11 cellular contexts compared by ENCODE assay signal in genomic region chr21:41947596-41948403, GRCh38. TPM values are rescaled to one million over a fixed set of nuclear protein-coding genes. Genes with fewer than 3 reads are reported as not detected.
DNase-seq lines count a peak whose midpoint lies in the region; ATAC-seq, FAIRE-seq and TF ChIP-seq lines count a peak whose summit lies in the region.
"Had no signal": no experiment of that assay in that cellular context is flagged by ENCODE, and none has a peak within 500 bp of the region (broad histone marks: within the 10 kb centered on the region; RNA-seq: fewer than 3 reads in every experiment).

No MANE protein-coding gene starts in this region.

- H3K9ac ChIP-seq in GM12878 (ENCODE audit: control insufficient read depth, insufficient read depth, low read length) (no peak overlapping the region), skeletal muscle satellite cell (ENCODE audit: low read depth, low read length) (peak overlapping the region; percentile 39)

- H3K36me3 ChIP-seq in GM12878 (ENCODE audit: control insufficient read depth in 2 of 2, insufficient read depth in 2 of 2, low read length in 1 of 2), result no peaks in the 10 kb centered on the region
- no peaks in the 10 kb centered on the region for H3K36me3 ChIP-seq in right atrium auricular region
- H3K36me3 ChIP-seq in skeletal muscle satellite cell (ENCODE audit: insufficient read depth, low read length), result peaks cover 5% of the 10 kb centered on the region
- peaks cover 0 to 3% (median 0%) of the 10 kb centered on the region in 4 donors for H3K36me3 ChIP-seq in esophagus muscularis mucosa
- H3K36me3 ChIP-seq: upper lobe of left lung had no signal

- no peak overlapping the region for H3K4me3 ChIP-seq in GM12878
- H3K4me3 ChIP-seq in right atrium auricular region, result no peak overlapping the region
- peak overlapping the region; percentile 2 for H3K4me3 ChIP-seq in skeletal muscle satellite cell (ENCODE audit: low read length)
- no peak overlapping the region for H3K4me3 ChIP-seq in esophagus muscularis mucosa
- H3K4me3 ChIP-seq: upper lobe of left lung had no signal

- H2AFZ ChIP-seq in GM12878 (ENCODE audit: control insufficient read depth, low read depth, low read length), result no peak overlapping the region

- 87% methylated on average over 14 of the region's 14 CpGs for WGBS in GM12878 (ENCODE audit: insufficient coverage, insufficient replicate concordance, low lambda C conversion rate, missing lambda C conversion rate)
- 70% methylated on average over 14 of the region's 14 CpGs for WGBS in esophagus muscularis mucosa

- DNase-seq in GM04504 (ENCODE audit: low read depth), result peak; percentile 38
- DNase-seq in GM12878 (ENCODE audit: low read depth, low spot score), result no peak
- DNase-seq in right atrium auricular region (ENCODE audit: low spot score), result no peak
- no peak for DNase-seq in esophagus muscularis mucosa (ENCODE audit: extremely low spot score)
- no peak for DNase-seq in T-helper 2 cell
- DNase-seq in activated naive CD4-positive, alpha-beta T cell treated with anti-CD3 and anti-CD28 coated beads, Interleukin-2, amount 50 U/mL, for 16 hours, result no peak
- DNase-seq: activated T-cell treated with anti-CD3 and anti-CD28 coated beads for 4 hours; stimulated activated CD4-positive, alpha-beta T cell treated with anti-CD3 and anti-CD28 coated beads, Interleukin-4, amount 100 ng/mL, for 1 hour had no signal

- no peak for TF ChIP-seq EP300 in GM12878 (IDR thresholded peaks at IDR 0.05; ENCODE audit: borderline replicate concordance in 1 of 2, control insufficient read depth in 1 of 2, low read depth in 2 of 2, low read length in 2 of 2)
- TF ChIP-seq EP300 in esophagus muscularis mucosa (IDR thresholded peaks at IDR 0.05), result no peak

- H4K20me1 ChIP-seq in GM12878 (ENCODE audit: control insufficient read depth, insufficient read depth), result no peaks in the 10 kb centered on the region

- no TSS peak for BruUV-seq in GM12878 (replicated peaks; lab: Mats Ljungman, UMichigan)

- intact Hi-C loops in GM12878 (cut with micrococcal nuclease; ENCODE audit: unreplicated experiment) (no loop called here), esophagus muscularis mucosa (cut with DNase I) (loop anchor here (2.0 kb wide), 1 partner anchor 61 kb away; no protein-coding TSS in a partner anchor)

- H3K79me2 ChIP-seq in GM12878 (ENCODE audit: control insufficient read depth, insufficient read depth, low read length), result peaks cover 49% of the 10 kb centered on the region

- ATAC-seq in GM12878 (no peak), GM18867 (IDR thresholded peaks at IDR 0.05; ENCODE audit: unreplicated experiment) (no peak)

- H3K4me2 ChIP-seq in GM12878 (ENCODE audit: control insufficient read depth, insufficient read depth) (0 out of 2 replicates have a peak overlapping the region, but pooled peaks have one; percentile 33), skeletal muscle satellite cell (ENCODE audit: low read length) (peak overlapping the region; percentile 57)

- TF ChIP-seq RAD21 in GM12878 (IDR thresholded peaks at IDR 0.05; ENCODE audit: insufficient read depth, low read depth, low read length), result no peak

- no peaks in the 10 kb centered on the region for H3K27me3 ChIP-seq in GM12878 (replicated peaks in 1 of 2; ENCODE audit: control insufficient read depth in 2 of 2, insufficient read depth in 2 of 2, low read length in 1 of 2)
- no peaks in the 10 kb centered on the region for H3K27me3 ChIP-seq in right atrium auricular region
- H3K27me3 ChIP-seq in skeletal muscle satellite cell (ENCODE audit: control insufficient read depth, insufficient read depth, low read length), result no peaks in the 10 kb centered on the region
- no peaks in the 10 kb centered on the region for H3K27me3 ChIP-seq in esophagus muscularis mucosa
- H3K27me3 ChIP-seq: upper lobe of left lung had no signal

- H3K4me1 ChIP-seq in GM12878 (ENCODE audit: control insufficient read depth, insufficient read depth, low read length) (peaks cover 8% of the 10 kb centered on the region), right atrium auricular region (peaks cover 0 to 37% of the 10 kb centered on the region in 2 donors), skeletal muscle satellite cell (ENCODE audit: control insufficient read depth, insufficient read depth, low read length) (peaks cover 29% of the 10 kb centered on the region), esophagus muscularis mucosa (peaks cover 21 to 54% (median 45%) of the 10 kb centered on the region in 4 donors)

- in situ Hi-C loops in GM12878 (cut with MboI), result no loop called here

- SMC1A ChIA-PET in GM12878 (lab: Charles Lee; ENCODE audit: uncharacterized antibody, unreplicated experiment), result interaction anchor here (0.9 kb wide), 1 partner anchor 21 kb away, joined by 3 read pairs; no protein-coding TSS in a partner anchor

- H3K9me3 ChIP-seq in GM12878 (replicated peaks; ENCODE audit: control insufficient read depth, insufficient read depth, low read length) (no peaks in the 10 kb centered on the region), right atrium auricular region (no peaks in the 10 kb centered on the region), skeletal muscle satellite cell (replicated peaks; ENCODE audit: low read length) (no peaks in the 10 kb centered on the region), esophagus muscularis mucosa (no peaks in the 10 kb centered on the region)
- H3K9me3 ChIP-seq: upper lobe of left lung had no signal

- CTCF ChIA-PET in GM12878 (lab: Yijun Ruan, JAX), result no interaction called here

- H3K27ac ChIP-seq in GM12878 (ENCODE audit: control insufficient read depth, insufficient read depth) (no peak overlapping the region), right atrium auricular region (peak overlapping the region; percentile 19 to 42), esophagus muscularis mucosa (replicated peaks in 1 of 4) (peak overlapping the region in 2 of 4 donors; percentile 50 to 55)

- FAIRE-seq in GM12878 (lab: Jason Lieb, UNC), result no peak

- RAD21 ChIA-PET in GM12878 (lab: Charles Lee; ENCODE audit: unreplicated experiment), result interaction anchor here (0.9 to 1.0 kb wide), 2 partner anchors 24 to 170 kb away, joined by 3 to 5 read pairs; no protein-coding TSS in a partner anchor

- POLR2A ChIA-PET in GM12878 (lab: Charles Lee), result interaction anchor here (0.7 kb wide), 1 partner anchor 88 kb away, joined by 3 read pairs; no protein-coding TSS in a partner anchor

- TF ChIP-seq POLR2A in GM12878 (IDR thresholded peaks at IDR 0.05; ENCODE audit: low read depth, low read length) (no peak), esophagus muscularis mucosa (IDR thresholded peaks at IDR 0.05; ENCODE audit: low read depth) (no peak)

- TF ChIP-seq CTCF in GM12878 (IDR thresholded peaks at IDR 0.05 in 2 of 3, conservative IDR thresholded peaks at IDR 0.05 in 1 of 3; ENCODE audit: control insufficient read depth in 2 of 3, extremely low read depth in 1 of 3, insufficient read depth in 1 of 3, low read depth in 3 of 3, low read length in 3 of 3) (no peak), right atrium auricular region (IDR thresholded peaks at IDR 0.05) (no peak), esophagus muscularis mucosa (IDR thresholded peaks at IDR 0.05) (no peak)

TF ChIP-seq in GM12878, 131 proteins besides CTCF, POLR2A, EP300 and RAD21 (continues in another document):
- TF ChIP-seq SMARCA5 (IDR thresholded peaks at IDR 0.05) (no peak), ZNF622 (IDR thresholded peaks at IDR 0.05) (no peak), ZBTB11 (CRISPR knock-in tag; IDR thresholded peaks at IDR 0.05) (no peak), ZNF384 (IDR thresholded peaks at IDR 0.05; ENCODE audit: borderline replicate concordance, low read depth, low read length) (no peak)

RNA-seq across cellular contexts. Expression of gene C2CD2, which starts 6.0 kb away (rescaled TPM):
- 193 and 225 TPM in 2 replicates for total RNA-seq in GM12878 (2013; cell fraction: nucleolus; rRNA removed)
- total RNA-seq in GM12878 (2014; rRNA removed) (13.0 and 13.7 TPM in 2 replicates), GM12878 (2014; rRNA removed; fragmentation: Illumina TruSeq; extraction: Trizol) (8.3 and 10.9 TPM in 2 replicates), GM12878 (2021) (11.2 and 11.6 TPM in 2 replicates), right atrium auricular region (1 to 10 TPM; 8.6 to 9.1 TPM), esophagus muscularis mucosa (10 to 100 TPM; 11.6 to 25.3 (median 18.9) TPM)
- polyA plus RNA-seq in GM12878 (2011; ENCODE audit: low read depth), result 4.4 TPM
- polyA plus RNA-seq in GM12878 (2011; rRNA removed) (26.9 and 30.9 TPM in 2 replicates), GM12878 (2014; fragmentation: Illumina TruSeq; extraction: Trizol) (8.8 and 9.3 TPM in 2 replicates), GM12878 (2014; fragmentation: Nextera tagmentation; extraction: Ambion mirVana) (1 to 10 TPM; 2.2 to 2.9 TPM), GM12878 (2014; rRNA removed) (9.9 and 11.1 TPM in 2 replicates), GM12878 (2016; fragmentation: Nextera tagmentation; extraction: Ambion mirVana) (1 to 10 TPM; 2.5 to 4.9 TPM)
- 22.6 and 26.7 TPM in 2 replicates for polyA plus RNA-seq in GM12878 (2011; cell fraction: cytosol; rRNA removed)
- polyA plus RNA-seq in GM12878 (2011; cell fraction: nucleus; rRNA removed), result 59.4 and 76.9 TPM in 2 replicates
- 7.7 and 13.4 TPM in 2 replicates for polyA plus RNA-seq in GM12878 (2012)
- 57.2 and 71.5 TPM in 2 replicates for polyA minus RNA-seq in GM12878 (2011; rRNA and poly(A)+ RNA removed)
- polyA minus RNA-seq in GM12878 (2011; cell fraction: cytosol; rRNA and poly(A)+ RNA removed), result 9.8 and 11.5 TPM in 2 replicates
- 29.0 and 42.4 TPM in 2 replicates for polyA minus RNA-seq in GM12878 (2011; cell fraction: nucleus; rRNA and poly(A)+ RNA removed)
- total RNA-seq in skeletal muscle satellite cell (2012; rRNA removed), result 39.3 and 52.4 TPM in 2 replicates
